ENCODE assay signal across 10 cellular contexts in genomic region chr14:103404032-103404918, GRCh38. TPM values are rescaled to one million over a fixed set of nuclear protein-coding genes. Genes with fewer than 3 reads are reported as not detected.
DNase-seq lines count a peak whose midpoint lies in the region; ATAC-seq and TF ChIP-seq lines count a peak whose summit lies in the region.
"Had no signal": no experiment of that assay in that cellular context is flagged by ENCODE, and none has a peak within 500 bp of the region (broad histone marks: within the 10 kb centered on the region; RNA-seq: fewer than 3 reads in every experiment).

No MANE protein-coding gene starts in this region.

- POLR2A ChIA-PET in A673 (lab: Charles Lee; ENCODE audit: low non-redundant PET), result no interaction called here

- TF ChIP-seq CTCF in A673 (conservative IDR thresholded peaks at IDR 0.05; ENCODE audit: low read depth, low read length) (no peak), HFFc6 (IDR thresholded peaks at IDR 0.05) (no peak), brain (conservative IDR thresholded peaks at IDR 0.05) (no peak)

- H3K9me3 ChIP-seq in A673 (ENCODE audit: low read depth, low read length, poor library complexity, severe bottlenecking), result no peaks in the 10 kb centered on the region

- H3K4me1 Mint-ChIP-seq in HFFc6 (ENCODE audit: low read depth) (peaks cover 63% of the 10 kb centered on the region), brain (peaks cover 60% of the 10 kb centered on the region), memory B cell (peaks cover 25% of the 10 kb centered on the region)

- H3K36me3 ChIP-seq in A673 (ENCODE audit: insufficient read depth, low read length, poor library complexity, severe bottlenecking), result peaks cover 16% of the 10 kb centered on the region

- ATAC-seq in memory B cell (ENCODE audit: low read depth) (no peak), HG02973 (IDR thresholded peaks at IDR 0.05; ENCODE audit: unreplicated experiment) (no peak)

- no peaks in the 10 kb centered on the region for H3K27me3 ChIP-seq in A673 (replicated peaks; ENCODE audit: insufficient read depth, low read depth, low read length, poor library complexity)

- intact Hi-C loops in A673 (cut with micrococcal nuclease; ENCODE audit: unreplicated experiment), result no loop called here

- CTCF ChIA-PET in A673 (lab: Charles Lee), result no interaction called here

- H3K36me3 Mint-ChIP-seq in HFFc6 (ENCODE audit: low read depth), result peaks cover 23% of the 10 kb centered on the region; the same call in 1 of the 2 replicates
- peaks cover 36% of the 10 kb centered on the region for H3K36me3 Mint-ChIP-seq in brain
- peaks cover 4% of the 10 kb centered on the region for H3K36me3 Mint-ChIP-seq in memory B cell

- peak overlapping the region; percentile 56 for H3K4me3 Mint-ChIP-seq in HFFc6
- H3K4me3 Mint-ChIP-seq in brain, result peak overlapping the region in 3 of 5 experiments; percentile 7 to 40 (median 10)
- no peak overlapping the region for H3K4me3 Mint-ChIP-seq in memory B cell

- peak overlapping the region; percentile 33 for H3K27ac ChIP-seq in A673 (ENCODE audit: low read depth, low read length, poor library complexity, severe bottlenecking)
- H3K27ac ChIP-seq: parathyroid adenoma had no signal

- H3K4me1 ChIP-seq in A673 (ENCODE audit: insufficient read depth, low read length, poor library complexity, severe bottlenecking), result peaks cover 43% of the 10 kb centered on the region

- no peak for DNase-seq in A673 (ENCODE audit: low spot score)
- DNase-seq in HFFc6, result no peak
- DNase-seq in memory B cell (ENCODE audit: low spot score in 2 of 2), result no peak
- DNase-seq in NCI-H1092 treated with DMSO at 0.1 percent for 48 hours (lab: John Stamatoyannopoulos, UW), result no peak
- no peak for DNase-seq in cerebellum (ENCODE audit: low spot score)
- no peak for DNase-seq in NCI-H1417 treated with DMSO at 0.1 percent for 48 hours (lab: John Stamatoyannopoulos, UW)
- DNase-seq: glutamatergic neuron had no signal

- no TSS peak for BruUV-seq in A673 (replicated peaks; lab: Mats Ljungman, UMichigan)

- peak overlapping the region; percentile 65 for H3K27ac Mint-ChIP-seq in HFFc6
- peak overlapping the region in 4 of 5 experiments; percentile 13 to 65 (median 40) for H3K27ac Mint-ChIP-seq in brain
- H3K27ac Mint-ChIP-seq in memory B cell, result peak overlapping the region; percentile 13

- H3K27me3 Mint-ChIP-seq in HFFc6 (ENCODE audit: insufficient read depth) (no peaks in the 10 kb centered on the region; the same call in 1 of the 2 replicates), brain (no peaks in the 10 kb centered on the region), memory B cell (no peaks in the 10 kb centered on the region)

- H3K9me3 Mint-ChIP-seq in HFFc6, result no peaks in the 10 kb centered on the region
- no peaks in the 10 kb centered on the region for H3K9me3 Mint-ChIP-seq in brain
- H3K9me3 Mint-ChIP-seq in memory B cell, result no peaks in the 10 kb centered on the region

- no peak overlapping the region for H3K4me3 ChIP-seq in A673 (ENCODE audit: low read depth, low read length, poor library complexity, severe bottlenecking)

RNA-seq across cellular contexts. Expression of gene MARK3, which starts 19.1 kb away (rescaled TPM):
- 94.4 and 101 TPM in 2 replicates for total RNA-seq in A673 (2021)
- 10 to 100 TPM; 57.4 to 71.8 (median 65.7) TPM for total RNA-seq in HFFc6 (2021; fragmentation: NEBNext Ultra II Directional; extraction: Animal tissue kit (Norgen Biotek cat#: 25700))
- 38.2 TPM for polyA plus RNA-seq in brain (ENCODE audit: insufficient read depth, low read depth, low replicate concordance)
- 153 TPM for total RNA-seq in cerebellum

Comparison
In these comparisons a context has a peak if more than half of its experiments do, and no peak if none do; other contexts are left out.
1. H3K27ac Mint-ChIP-seq: peak in every context shown above with its lines; median percentile 65 in HFFc6; 40 in brain; 13 in memory B cell.